8 cellular contexts compared by ENCODE assay signal in genomic region chr6:113860165-113860955, GRCh38. TPM values are rescaled to one million over a fixed set of nuclear protein-coding genes. Genes with fewer than 3 reads are reported as not detected.
DNase-seq lines count a peak whose midpoint lies in the region; ATAC-seq and TF ChIP-seq lines count a peak whose summit lies in the region.

No MANE protein-coding gene starts in this region.

- H3K27ac ChIP-seq in RWPE2 (ENCODE audit: poor library complexity, severe bottlenecking) = peak overlapping the region; percentile 94
- peak overlapping the region; percentile 99 for H3K27ac ChIP-seq in osteoblast (ENCODE audit: low read depth, low read length)

- H3K4me3 ChIP-seq in RWPE2 (ENCODE audit: severe bottlenecking) (peak overlapping the region; percentile 77), fibroblast of mammary gland (ENCODE audit: control insufficient read depth, low read depth, low read length) (peak overlapping the region; percentile 44), osteoblast (ENCODE audit: insufficient read depth, low read length) (peak overlapping the region; percentile 90)

- DNase-seq in GM03348 (ENCODE audit: low spot score) (peak; percentile 43), RWPE2 (ENCODE audit: low spot score) (no peak), fibroblast of mammary gland (ENCODE audit: low read depth) (peak; percentile 51), osteoblast (ENCODE audit: insufficient read length, low spot score, missing footprints) (peak; percentile 86), NCI-H510A treated with DMSO at 0.1 percent for 48 hours (lab: John Stamatoyannopoulos, UW) (no peak), UCSD-AML1 (lab: John Stamatoyannopoulos, UW; ENCODE audit: unreplicated experiment) (no peak)
- DNase-seq in activated CD4-positive, alpha-beta T cell treated with anti-CD3 and anti-CD28 coated beads, Interleukin-2, amount 50 U/mL, for 1 hour = no peak

- H3K4me2 ChIP-seq in osteoblast (ENCODE audit: insufficient read depth, low read length) = peak overlapping the region; percentile 85

- TF ChIP-seq CTCF in RWPE2 (IDR thresholded peaks at IDR 0.05; ENCODE audit: poor library complexity, severe bottlenecking) (no peak), fibroblast of mammary gland (conservative IDR thresholded peaks at IDR 0.05; ENCODE audit: control insufficient read depth, insufficient read depth, low read depth, low read length) (no peak), osteoblast (IDR thresholded peaks at IDR 0.05; ENCODE audit: extremely low read depth, low read depth, low read length) (no peak)

- ATAC-seq in RWPE2 (ENCODE audit: low read depth) = no peak
- ATAC-seq in GM21526 (IDR thresholded peaks at IDR 0.05; ENCODE audit: low FRiP score, unreplicated experiment) = no peak

- H4K20me1 ChIP-seq in osteoblast (ENCODE audit: insufficient read depth, low read length) = peaks cover 14% of the 10 kb centered on the region

- H3K9me3 ChIP-seq in RWPE2 (ENCODE audit: severe bottlenecking) = no peaks in the 10 kb centered on the region
- H3K9me3 ChIP-seq in osteoblast (ENCODE audit: low read depth, low read length) = no peaks in the 10 kb centered on the region

- H3K4me1 ChIP-seq in RWPE2 (ENCODE audit: insufficient read depth, poor library complexity, severe bottlenecking) (peaks cover 7% of the 10 kb centered on the region), osteoblast (ENCODE audit: insufficient read depth, low read length) (peaks cover 16% of the 10 kb centered on the region)

- H3K79me2 ChIP-seq in osteoblast (ENCODE audit: insufficient read depth, low read length) = peaks cover 65% of the 10 kb centered on the region

- no peaks in the 10 kb centered on the region for H3K27me3 ChIP-seq in RWPE2 (ENCODE audit: insufficient read depth, poor library complexity, severe bottlenecking)
- no peaks in the 10 kb centered on the region for H3K27me3 ChIP-seq in osteoblast (ENCODE audit: insufficient read depth, low read length)

- no peak overlapping the region for H2AFZ ChIP-seq in osteoblast (ENCODE audit: low read length)

- peaks cover 29% of the 10 kb centered on the region for H3K36me3 ChIP-seq in RWPE2 (ENCODE audit: low read depth)
- H3K36me3 ChIP-seq in osteoblast (ENCODE audit: insufficient read depth, low read length) = peaks cover 24% of the 10 kb centered on the region

RNA-seq across cellular contexts. Expression of gene MARCKS, which starts 3.2 kb away (rescaled TPM):
- total RNA-seq in osteoblast = 535 and 570 TPM in 2 replicates

Comparison
In these comparisons a context has a peak if more than half of its experiments do, and no peak if none do; other contexts are left out.
1. DNase-seq: peak in GM03348 (single experiment), fibroblast of mammary gland (single experiment) and osteoblast (single experiment); none in RWPE2 (single experiment), NCI-H510A treated with DMSO at 0.1 percent for 48 hours (single experiment), activated CD4-positive, alpha-beta T cell treated with anti-CD3 and anti-CD28 coated beads, Interleukin-2, amount 50 U/mL, for 1 hour (single experiment) and UCSD-AML1 (single experiment).
2. Peak in every context shown above with its lines, with median percentiles within 50 percentile points of each other: H3K4me3 ChIP-seq.